25 cellular contexts compared by ENCODE assay signal in the genomic region with DNA sequence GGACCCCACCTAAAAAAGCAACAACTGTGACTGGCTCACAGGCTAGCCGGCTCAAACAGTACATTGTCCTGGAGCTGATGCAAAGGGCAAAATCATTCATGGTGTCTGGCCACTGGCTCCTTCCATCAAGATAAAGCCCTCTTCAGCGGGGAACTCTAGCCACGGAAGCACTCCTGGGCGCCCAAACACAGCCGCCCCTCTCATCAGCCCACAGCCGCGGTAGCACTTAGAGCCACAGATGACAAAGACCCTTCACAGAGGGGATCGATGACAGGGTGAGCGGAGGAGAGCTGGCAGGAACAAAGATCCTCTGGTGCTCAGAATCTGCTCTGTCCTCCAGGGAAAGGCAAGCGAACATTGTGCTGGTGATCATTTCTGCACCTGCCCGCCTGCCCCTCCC.
DNase-seq lines count a peak whose midpoint lies in the region; ATAC-seq and TF ChIP-seq lines count a peak whose summit lies in the region.
"Had no signal": no experiment of that assay in that cellular context is flagged by ENCODE, and none has a peak within 500 bp of the region (broad histone marks: within the 10 kb centered on the region; RNA-seq: fewer than 3 reads in every experiment).

No MANE protein-coding gene starts in this region.

- peaks cover 23% of the 10 kb centered on the region for H3K27me3 ChIP-seq in IMR-90 (ENCODE audit: control insufficient read depth, insufficient read depth, low read length)
- no peaks in the 10 kb centered on the region for H3K27me3 ChIP-seq in stomach
- H3K27me3 ChIP-seq: BE2C, tibial nerve had no signal

- DNase-seq in DMS79 (lab: John Stamatoyannopoulos, UW), result peak; percentile 38
- DNase-seq in IMR-90, result no peak
- DNase-seq in NCI-H2227 (lab: John Stamatoyannopoulos, UW; ENCODE audit: unreplicated experiment), result peak; percentile 41
- peak; percentile 74 for DNase-seq in islet precursor cell
- no peak for DNase-seq in ecto neural progenitor cell (ENCODE audit: low spot score)
- DNase-seq in central memory CD4-positive, alpha-beta T cell, result no peak
- no peak for DNase-seq in stomach
- DNase-seq: ACHN; activated CD4-positive, alpha-beta T cell treated with anti-CD3 and anti-CD28 coated beads, Interleukin-2, amount 50 U/mL, for 48 hours; activated CD4-positive, CD25-positive, alpha-beta regulatory T cell treated with anti-CD3 and anti-CD28 coated beads, Interleukin-2, amount 50 U/mL, for 72 hours; activated T-cell treated with anti-CD3 and anti-CD28 coated beads, Interleukin-2, amount 50 U/mL, for 48 hours; BE2C; CD8-positive, alpha-beta T cell; EL; endodermal cell; Karpas-422; left ventricle myocardium inferior; mesendoderm; NCI-H1930; NCI-H510A treated with DMSO at 0.1 percent for 48 hours; nucleus accumbens; stimulated activated CD4-positive, alpha-beta T cell treated with anti-CD3 and anti-CD28 coated beads, Interleukin-4, amount 100 ng/mL, for 24 hours had no signal

- in situ Hi-C loops in IMR-90 (cut with MboI; ENCODE audit: low sequenced_read_pairs), result no loop called here

- H2BK20ac ChIP-seq in IMR-90 (ENCODE audit: low read depth, low read length), result no peak overlapping the region

- no peak overlapping the region for H3K14ac ChIP-seq in IMR-90 (replicated peaks; ENCODE audit: low read depth, low read length)

- BruUV-seq in IMR-90 (replicated peaks; lab: Mats Ljungman, UMichigan), result no TSS peak

- TF ChIP-seq RAD21 in IMR-90 (IDR thresholded peaks at IDR 0.05; ENCODE audit: low read length), result no peak

- H3K36me3 ChIP-seq in IMR-90 (ENCODE audit: control insufficient read depth, insufficient read depth, low read length) (no peaks in the 10 kb centered on the region), stomach (no peaks in the 10 kb centered on the region)
- H3K36me3 ChIP-seq: BE2C, left ventricle myocardium inferior, prostate gland, tibial nerve had no signal

- H4K8ac ChIP-seq in IMR-90 (ENCODE audit: low read depth in 2 of 2, low read length in 2 of 2), result no peak overlapping the region

- no peak for TF ChIP-seq EP300 in stomach (IDR thresholded peaks at IDR 0.05)

- no peak for ATAC-seq in IMR-90 (ENCODE audit: low read depth)
- ATAC-seq: CD8-positive, alpha-beta T cell; Right ventricle myocardium inferior had no signal

- H3K4ac ChIP-seq in IMR-90 (ENCODE audit: low read depth, low read length), result no peak overlapping the region

- TF ChIP-seq CTCF in IMR-90 (conservative IDR thresholded peaks at IDR 0.05; ENCODE audit: low read depth, low read length) (no peak), stomach (IDR thresholded peaks at IDR 0.05) (no peak)

- no peak overlapping the region for H2AK5ac ChIP-seq in IMR-90 (ENCODE audit: low read depth, low read length)

- POLR2A ChIA-PET in IMR-90 (lab: Charles Lee; ENCODE audit: unreplicated experiment), result no interaction called here

- dilution Hi-C loops in IMR-90 (cut with HindIII; ENCODE audit: low sequenced_read_pairs, unreplicated experiment), result no loop called here

- no peak overlapping the region for H3K18ac ChIP-seq in IMR-90 (ENCODE audit: low read depth, low read length)

- no peaks in the 10 kb centered on the region for H3K9me1 ChIP-seq in IMR-90 (ENCODE audit: insufficient read depth, low read length)

- no peaks in the 10 kb centered on the region for H3K79me1 ChIP-seq in IMR-90 (ENCODE audit: low read depth in 1 of 2, low read length in 2 of 2)

- no peak overlapping the region for H3K9ac ChIP-seq in IMR-90 (ENCODE audit: low read depth, low read length)

- CTCF ChIA-PET in IMR-90 (lab: Yijun Ruan, JAX), result no interaction called here

- H3K4me3 ChIP-seq in IMR-90 (ENCODE audit: insufficient read depth, low read depth, low read length), result no peak overlapping the region
- no peak overlapping the region for H3K4me3 ChIP-seq in stomach
- H3K4me3 ChIP-seq: left ventricle myocardium inferior, prostate gland, tibial nerve had no signal

- no peak overlapping the region for H4K91ac ChIP-seq in IMR-90 (ENCODE audit: insufficient read depth, low read depth, low read length)

- H3K56ac ChIP-seq in IMR-90 (ENCODE audit: extremely low read depth, insufficient read depth, low read length), result no peak overlapping the region

- H4K5ac ChIP-seq in IMR-90 (ENCODE audit: low read depth, low read length), result no peak overlapping the region

- no peak overlapping the region for H2BK5ac ChIP-seq in IMR-90 (ENCODE audit: low read depth, low read length, poor library complexity, severe bottlenecking)

- TF ChIP-seq POLR2A in IMR-90 (IDR thresholded peaks at IDR 0.05; ENCODE audit: low read depth, low read length) (no peak), stomach (IDR thresholded peaks at IDR 0.05) (no peak)

- no peak overlapping the region for H3K23ac ChIP-seq in IMR-90 (ENCODE audit: low read depth, low read length)

- H3K27ac ChIP-seq in IMR-90 (ENCODE audit: insufficient read depth, low read length), result no peak overlapping the region
- no peak overlapping the region for H3K27ac ChIP-seq in stomach
- H3K27ac ChIP-seq: left ventricle myocardium inferior, prostate gland, tibial nerve had no signal

- no peak overlapping the region for H2BK120ac ChIP-seq in IMR-90 (ENCODE audit: low read depth, low read length)

- no peak overlapping the region for H3K4me2 ChIP-seq in IMR-90 (ENCODE audit: low read depth, low read length)

- no peak overlapping the region for H2AK9ac ChIP-seq in IMR-90 (replicated peaks; ENCODE audit: low read depth, low read length, poor library complexity)

- H3K4me1 ChIP-seq in IMR-90 (ENCODE audit: control insufficient read depth, insufficient read depth, low read length) (no peaks in the 10 kb centered on the region), stomach (no peaks in the 10 kb centered on the region)
- H3K4me1 ChIP-seq: prostate gland had no signal

- H3K9me3 ChIP-seq in IMR-90 (ENCODE audit: control insufficient read depth, insufficient read depth, low read length) (no peaks in the 10 kb centered on the region), stomach (no peaks in the 10 kb centered on the region)
- H3K9me3 ChIP-seq: BE2C, left ventricle myocardium inferior, prostate gland, tibial nerve had no signal

- intact Hi-C loops in IMR-90 (cut with micrococcal nuclease) (no loop called here), stomach (cut with DNase I; ENCODE audit: low total_unique reads) (no loop called here)

- no peaks in the 10 kb centered on the region for H4K20me1 ChIP-seq in IMR-90 (ENCODE audit: insufficient read depth, low read length)

- H2AFZ ChIP-seq in IMR-90 (replicated peaks; ENCODE audit: low read length, poor library complexity), result peak overlapping the region; percentile 28

- no peak overlapping the region for H2BK15ac ChIP-seq in IMR-90 (ENCODE audit: low read depth, low read length)

- 80% methylated on average over 1 of the region's 11 CpGs; no CpG with 5 or more reads in 1 of the 2 experiments for WGBS in IMR-90 (ENCODE audit: extremely low coverage in 2 of 2, insufficient read length in 1 of 2), 2 experiments
- 42 to 54% (median 51%) methylated on average over 10 to 11 of the region's 11 CpGs for WGBS in stomach, 5 donors

TF ChIP-seq in IMR-90, 13 proteins besides CTCF, POLR2A, EP300 and RAD21:
- TF ChIP-seq FOS (IDR thresholded peaks at IDR 0.05; ENCODE audit: low read depth, low read length) (no peak), SMC3 (IDR thresholded peaks at IDR 0.05; ENCODE audit: low read depth, low read length) (no peak), CHD1 (IDR thresholded peaks at IDR 0.05; ENCODE audit: low read depth, low read length) (no peak), MAFK (IDR thresholded peaks at IDR 0.05; ENCODE audit: low read depth, low read length) (no peak), BHLHE40 (IDR thresholded peaks at IDR 0.05; ENCODE audit: low read depth, low read length) (no peak), MAZ (IDR thresholded peaks at IDR 0.05; ENCODE audit: borderline replicate concordance, low read depth, low read length) (no peak), NFE2L2 (IDR thresholded peaks at IDR 0.05; ENCODE audit: low read depth, low read length) (no peak), CEBPB (IDR thresholded peaks at IDR 0.05; ENCODE audit: low read depth, low read length) (no peak), RCOR1 (IDR thresholded peaks at IDR 0.05; ENCODE audit: insufficient replicate concordance, low read length) (no peak), RFX5 (IDR thresholded peaks at IDR 0.05; ENCODE audit: low read depth, low read length) (no peak), MXI1 (IDR thresholded peaks at IDR 0.05; ENCODE audit: borderline replicate concordance, low read depth, low read length) (no peak)
- TF ChIP-seq, protein P1, sequence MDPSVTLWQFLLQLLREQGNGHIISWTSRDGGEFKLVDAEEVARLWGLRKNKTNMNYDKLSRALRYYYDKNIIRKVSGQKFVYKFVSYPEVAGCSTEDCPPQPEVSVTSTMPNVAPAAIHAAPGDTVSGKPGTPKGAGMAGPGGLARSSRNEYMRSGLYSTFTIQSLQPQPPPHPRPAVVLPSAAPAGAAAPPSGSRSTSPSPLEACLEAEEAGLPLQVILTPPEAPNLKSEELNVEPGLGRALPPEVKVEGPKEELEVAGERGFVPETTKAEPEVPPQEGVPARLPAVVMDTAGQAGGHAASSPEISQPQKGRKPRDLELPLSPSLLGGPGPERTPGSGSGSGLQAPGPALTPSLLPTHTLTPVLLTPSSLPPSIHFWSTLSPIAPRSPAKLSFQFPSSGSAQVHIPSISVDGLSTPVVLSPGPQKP (IDR thresholded peaks at IDR 0.05; ENCODE audit: borderline replicate concordance, low read depth, low read length), result no peak
- TF ChIP-seq, protein P2, sequence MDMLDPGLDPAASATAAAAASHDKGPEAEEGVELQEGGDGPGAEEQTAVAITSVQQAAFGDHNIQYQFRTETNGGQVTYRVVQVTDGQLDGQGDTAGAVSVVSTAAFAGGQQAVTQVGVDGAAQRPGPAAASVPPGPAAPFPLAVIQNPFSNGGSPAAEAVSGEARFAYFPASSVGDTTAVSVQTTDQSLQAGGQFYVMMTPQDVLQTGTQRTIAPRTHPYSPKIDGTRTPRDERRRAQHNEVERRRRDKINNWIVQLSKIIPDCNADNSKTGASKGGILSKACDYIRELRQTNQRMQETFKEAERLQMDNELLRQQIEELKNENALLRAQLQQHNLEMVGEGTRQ (IDR thresholded peaks at IDR 0.05; ENCODE audit: low read depth, low read length), result no peak

Comparison
In these comparisons a context has a peak if more than half of its experiments do, and no peak if none do; other contexts are left out.
1. DNase-seq: peak in DMS79 (single experiment), NCI-H2227 (single experiment) and islet precursor cell (single experiment); none in IMR-90 (single experiment), ecto neural progenitor cell (single experiment), central memory CD4-positive, alpha-beta T cell (single experiment) and stomach (single experiment).